ENCODE assay signal across 24 cellular contexts in genomic region chr17:79288950-79289349, GRCh38.
DNase-seq lines count a peak whose midpoint lies in the region; ATAC-seq, FAIRE-seq and TF ChIP-seq lines count a peak whose summit lies in the region.
"Had no signal": no experiment of that assay in that cellular context is flagged by ENCODE, and none has a peak within 500 bp of the region (broad histone marks: within the 10 kb centered on the region; RNA-seq: fewer than 3 reads in every experiment).

No MANE protein-coding gene starts in this region.

- H3K9me3 ChIP-seq in RWPE2 (ENCODE audit: severe bottlenecking): no peaks in the 10 kb centered on the region
- H3K9me3 ChIP-seq: A549, Caco-2 had no signal

- intact Hi-C loops in head of caudate nucleus (cut with DNase I): no loop called here

- TF ChIP-seq CTCF in RWPE2 (IDR thresholded peaks at IDR 0.05; ENCODE audit: poor library complexity, severe bottlenecking) (no peak), D721Med (IDR thresholded peaks at IDR 0.05; ENCODE audit: insufficient read depth, missing control alignments) (no peak)

- ATAC-seq in RWPE2 (ENCODE audit: low read depth) (no peak), GM21576 (IDR thresholded peaks at IDR 0.05; ENCODE audit: unreplicated experiment) (no peak)
- ATAC-seq: A549; CD8-positive, alpha-beta T cell; GM12878 had no signal

- FAIRE-seq in D721Med (lab: Jason Lieb, UNC): no peak
- FAIRE-seq: A549, GM12878, GM12892, GM18507 had no signal

- no peak overlapping the region for H3K4me3 ChIP-seq in RWPE2 (ENCODE audit: severe bottlenecking)
- H3K4me3 ChIP-seq: A549, GM12878 had no signal

- no peaks in the 10 kb centered on the region for H3K4me1 ChIP-seq in RWPE2 (ENCODE audit: insufficient read depth, poor library complexity, severe bottlenecking)
- H3K4me1 ChIP-seq: A549, Caco-2 had no signal

- H3K27ac ChIP-seq in RWPE2 (ENCODE audit: poor library complexity, severe bottlenecking): no peak overlapping the region
- H3K27ac ChIP-seq: 22Rv1, A549, C4-2B had no signal

- H3K27me3 ChIP-seq in RWPE2 (ENCODE audit: insufficient read depth, poor library complexity, severe bottlenecking): peaks cover 45% of the 10 kb centered on the region

- H3K36me3 ChIP-seq in RWPE2 (ENCODE audit: low read depth): no peaks in the 10 kb centered on the region

- DNase-seq in DMS 273 (lab: John Stamatoyannopoulos, UW; ENCODE audit: unreplicated experiment) (peak; percentile 31), DMS 273 treated with DMSO at 0.1 percent for 48 hours (lab: John Stamatoyannopoulos, UW) (no peak), RWPE2 (ENCODE audit: low spot score) (peak; percentile 61), myocyte (ENCODE audit: low read depth) (peak; percentile 56), D721Med (ENCODE audit: insufficient read length, low spot score) (no peak), head of caudate nucleus (no peak)
- DNase-seq: AML-193; Caco-2; Calu3; CD4-positive, alpha-beta T cell; CD8-positive, alpha-beta T cell; DMS153; DMS53; DMS79; DND-41; EL; GDM1 had no signal

Comparison
In these comparisons a context has a peak if more than half of its experiments do, and no peak if none do; other contexts are left out.
1. DNase-seq: peak in DMS 273 (single experiment), RWPE2 (single experiment) and myocyte (single experiment); none in DMS 273 treated with DMSO at 0.1 percent for 48 hours (single experiment), D721Med (single experiment) and head of caudate nucleus (0 of 42).